Comparison of ENCODE assay signal across 1 cellular context in genomic region chr6:5138995-5139827, GRCh38.
TF ChIP-seq lines count a peak whose summit lies in the region.

No MANE protein-coding gene starts in this region.

TF ChIP-seq in HepG2, 621 proteins besides CTCF, POLR2A, EP300 and RAD21 (continued from another document and continues in another):
- TF ChIP-seq YY1 (IDR thresholded peaks at IDR 0.05; ENCODE audit: insufficient read depth, insufficient replicate concordance, low read depth, low read length) (no peak), ARNT2 (CRISPR knock-in tag; IDR thresholded peaks at IDR 0.05; ENCODE audit: low read depth) (no peak), RARA (CRISPR knock-in tag; IDR thresholded peaks at IDR 0.05) (no peak), ZGPAT (CRISPR knock-in tag; IDR thresholded peaks at IDR 0.05) (peak; percentile 12; the same call in 1 of the 2 replicates), FOXA1 (IDR thresholded peaks at IDR 0.05) (no peak), FOXA1 (CRISPR knock-in tag; IDR thresholded peaks at IDR 0.05) (peak; percentile 51), HMGA1 (CRISPR knock-in tag; conservative IDR thresholded peaks at IDR 0.05) (no peak), LBX2 (CRISPR knock-in tag; IDR thresholded peaks at IDR 0.05; ENCODE audit: borderline replicate concordance) (no peak), REL (CRISPR knock-in tag; conservative IDR thresholded peaks at IDR 0.05) (no peak), ZNF101 (CRISPR knock-in tag; IDR thresholded peaks at IDR 0.05; ENCODE audit: borderline replicate concordance, low read depth) (no peak), MED13 (CRISPR knock-in tag; IDR thresholded peaks at IDR 0.05) (no peak), ZFP62 (CRISPR knock-in tag; IDR thresholded peaks at IDR 0.05) (no peak), ZBTB25 (CRISPR knock-in tag; IDR thresholded peaks at IDR 0.05) (no peak), CEBPB (IDR thresholded peaks at IDR 0.05; ENCODE audit: borderline replicate concordance, low read depth, low read length) (no peak), ZNF282 (IDR thresholded peaks at IDR 0.05; ENCODE audit: partially characterized antibody) (no peak), FIP1L1 (IDR thresholded peaks at IDR 0.05; ENCODE audit: borderline replicate concordance, insufficient read depth, low read depth, low read length) (no peak), CERS6 (CRISPR knock-in tag; IDR thresholded peaks at IDR 0.05) (no peak), ZNF770 (CRISPR knock-in tag; IDR thresholded peaks at IDR 0.05) (no peak), ATF1 (CRISPR knock-in tag; IDR thresholded peaks at IDR 0.05) (no peak), ZNF337 (CRISPR knock-in tag; IDR thresholded peaks at IDR 0.05; ENCODE audit: borderline replicate concordance, low read depth) (no peak), SYNCRIP (IDR thresholded peaks at IDR 0.05; ENCODE audit: insufficient read depth, low read depth, low read length) (no peak), FOXJ3 (CRISPR knock-in tag; IDR thresholded peaks at IDR 0.05; ENCODE audit: borderline replicate concordance) (0 out of 2 replicates have a peak, but pooled peaks have one; percentile 14), NR0B2 (CRISPR knock-in tag; IDR thresholded peaks at IDR 0.05) (no peak), ATRX (CRISPR knock-in tag; IDR thresholded peaks at IDR 0.05; ENCODE audit: borderline replicate concordance) (no peak), ZNF446 (CRISPR knock-in tag; IDR thresholded peaks at IDR 0.05) (no peak), HDAC6 (IDR thresholded peaks at IDR 0.05; ENCODE audit: low read depth, low read length) (no peak), PAX8 (CRISPR knock-in tag; IDR thresholded peaks at IDR 0.05; ENCODE audit: borderline replicate concordance) (no peak), BCL3 (CRISPR knock-in tag; IDR thresholded peaks at IDR 0.05) (no peak), NR1H2 (CRISPR knock-in tag; IDR thresholded peaks at IDR 0.05; ENCODE audit: borderline replicate concordance, low read depth) (no peak), ZNF788 (CRISPR knock-in tag; IDR thresholded peaks at IDR 0.05; ENCODE audit: borderline replicate concordance) (no peak), HHEX (CRISPR knock-in tag; IDR thresholded peaks at IDR 0.05) (no peak), SOX5 (CRISPR knock-in tag; IDR thresholded peaks at IDR 0.05; ENCODE audit: borderline replicate concordance) (0 out of 2 replicates have a peak, but pooled peaks have one; percentile 21), SOX13 (IDR thresholded peaks at IDR 0.05) (no peak; the same call in 1 of the 2 replicates), SOX13 (CRISPR knock-in tag; conservative IDR thresholded peaks at IDR 0.05 in 1 of 2, IDR thresholded peaks at IDR 0.05 in 1 of 2) (no peak), ZNF556 (CRISPR knock-in tag; IDR thresholded peaks at IDR 0.05; ENCODE audit: borderline replicate concordance) (no peak), GATA4 (IDR thresholded peaks at IDR 0.05; ENCODE audit: borderline replicate concordance, low read depth) (no peak), HNF4G (IDR thresholded peaks at IDR 0.05; ENCODE audit: borderline replicate concordance, low read depth, low read length) (no peak), HNF4G (CRISPR knock-in tag; IDR thresholded peaks at IDR 0.05; ENCODE audit: borderline replicate concordance, low read depth) (no peak), ZNF761 (CRISPR knock-in tag; conservative IDR thresholded peaks at IDR 0.05) (no peak), DBP (CRISPR knock-in tag; IDR thresholded peaks at IDR 0.05; ENCODE audit: not compliant biosample characterization) (no peak), ZNF552 (CRISPR knock-in tag; IDR thresholded peaks at IDR 0.05; ENCODE audit: borderline replicate concordance) (no peak), DDIT3 (CRISPR knock-in tag; IDR thresholded peaks at IDR 0.05) (no peak), ZNF142 (CRISPR knock-in tag; IDR thresholded peaks at IDR 0.05) (no peak), ARID3A (IDR thresholded peaks at IDR 0.05; ENCODE audit: low read depth, low read length) (0 out of 2 replicates have a peak, but pooled peaks have one; percentile 33), ZNF749 (CRISPR knock-in tag; IDR thresholded peaks at IDR 0.05; ENCODE audit: borderline replicate concordance) (no peak)
